Comparison of ENCODE assay signal across 8 cellular contexts in genomic region chr1:233328661-233329498, GRCh38.
DNase-seq lines count a peak whose midpoint lies in the region; TF ChIP-seq lines count a peak whose summit lies in the region.

No MANE protein-coding gene starts in this region.

- H3K27me3 ChIP-seq in OCI-LY3 (ENCODE audit: low read depth, low read length): peaks cover 7% of the 10 kb centered on the region; the same call in 1 of the 2 replicates

- H3K27ac Mint-ChIP-seq in nephron: peak overlapping the region in 2 of 3 experiments; percentile 28 to 76

- no peak overlapping the region for H3K27ac ChIP-seq in OCI-LY3 (ENCODE audit: low read length)

- H3K79me2 ChIP-seq in OCI-LY3 (ENCODE audit: low read length): peaks cover 46% of the 10 kb centered on the region

- H3K4me3 Mint-ChIP-seq in nephron: peak overlapping the region; percentile 79 to 89 (median 89)

- H3K27me3 Mint-ChIP-seq in nephron (ENCODE audit: low read depth): peaks cover 55% of the 10 kb centered on the region

- peak overlapping the region; percentile 91 for H3K9ac ChIP-seq in OCI-LY3 (ENCODE audit: low read length)

- H2AFZ ChIP-seq in OCI-LY3 (ENCODE audit: low read depth, low read length): peak overlapping the region; percentile 69; the same call in 1 of the 2 replicates

- H3K9me3 ChIP-seq in OCI-LY3 (ENCODE audit: insufficient read depth, low read length): no peaks in the 10 kb centered on the region

- DNase-seq in NCI-H1417 (lab: John Stamatoyannopoulos, UW) (peak in 2 of 3 experiments; percentile 67 to 70), NCI-H1417 treated with DMSO at 0.1 percent for 48 hours (lab: John Stamatoyannopoulos, UW) (no peak), ecto neural progenitor cell (ENCODE audit: low spot score) (peak; percentile 57), activated gamma-delta T cell treated with Interleukin-2 at 50 U/mL for 16 hours (no peak), NCI-H1436 treated with DMSO at 0.1 percent for 48 hours (lab: John Stamatoyannopoulos, UW) (no peak), EL (no peak)

- peak overlapping the region; percentile 87 for H3K4me3 ChIP-seq in OCI-LY3 (ENCODE audit: low read length)

- peak overlapping the region; percentile 88 for H3K4me2 ChIP-seq in OCI-LY3 (ENCODE audit: low read length)

- no peaks in the 10 kb centered on the region for H3K36me3 Mint-ChIP-seq in nephron (ENCODE audit: low read depth)

- no peaks in the 10 kb centered on the region for H3K36me3 ChIP-seq in OCI-LY3 (replicated peaks; ENCODE audit: low read depth, low read length)

- H3K4me1 Mint-ChIP-seq in nephron: peaks cover 4% of the 10 kb centered on the region

- peaks cover 20% of the 10 kb centered on the region for H3K4me1 ChIP-seq in OCI-LY3 (ENCODE audit: low read length)

- H4K20me1 ChIP-seq in OCI-LY3 (ENCODE audit: insufficient read depth, low read length): peaks cover 33% of the 10 kb centered on the region

- no peaks in the 10 kb centered on the region for H3K9me3 Mint-ChIP-seq in nephron

- TF ChIP-seq CTCF in OCI-LY3 (IDR thresholded peaks at IDR 0.05; ENCODE audit: low read depth, low read length) (no peak), nephron (IDR thresholded peaks at IDR 0.05; ENCODE audit: unreplicated experiment in 3 of 3) (no peak)

Comparison
In these comparisons a context has a peak if more than half of its experiments do, and no peak if none do; other contexts are left out.
1. DNase-seq: peak in NCI-H1417 (2 of 3) and ecto neural progenitor cell (single experiment); none in NCI-H1417 treated with DMSO at 0.1 percent for 48 hours (single experiment), activated gamma-delta T cell treated with Interleukin-2 at 50 U/mL for 16 hours (single experiment), NCI-H1436 treated with DMSO at 0.1 percent for 48 hours (single experiment) and EL (single experiment).